ENCODE assay signal across 11 cellular contexts in genomic region chr17:64732336-64733006, GRCh38.
DNase-seq lines count a peak whose midpoint lies in the region; ATAC-seq, FAIRE-seq and TF ChIP-seq lines count a peak whose summit lies in the region.
"Had no signal": no experiment of that assay in that cellular context is flagged by ENCODE, and none has a peak within 500 bp of the region (broad histone marks: within the 10 kb centered on the region; RNA-seq: fewer than 3 reads in every experiment).

No MANE protein-coding gene starts in this region.

- no peaks in the 10 kb centered on the region for H3K9me3 Mint-ChIP-seq in astrocyte (ENCODE audit: unreplicated experiment)
- H3K9me3 Mint-ChIP-seq: naive B cell had no signal

- no peak overlapping the region for H3K27ac Mint-ChIP-seq in astrocyte (ENCODE audit: unreplicated experiment)

- H3K79me2 ChIP-seq in astrocyte (ENCODE audit: insufficient read depth, low read length) (no peaks in the 10 kb centered on the region), hepatocyte (no peaks in the 10 kb centered on the region)

- ATAC-seq in GM21619 (IDR thresholded peaks at IDR 0.05; ENCODE audit: unreplicated experiment) = no peak

- intact Hi-C loops in testis (cut with DNase I; ENCODE audit: low total_unique reads) = no loop called here

- peak overlapping the region; percentile 58 for H3K27ac ChIP-seq in astrocyte (ENCODE audit: low read depth, low read length)
- peak overlapping the region; percentile 40 for H3K27ac ChIP-seq in hepatocyte
- no peak overlapping the region for H3K27ac ChIP-seq in testis

- H3K27me3 ChIP-seq in astrocyte (ENCODE audit: insufficient read depth, low read length) = no peaks in the 10 kb centered on the region
- H3K27me3 ChIP-seq in hepatocyte = no peaks in the 10 kb centered on the region
- H3K27me3 ChIP-seq in testis = no peaks in the 10 kb centered on the region

- DNase-seq in HS-5 (ENCODE audit: low read depth) = peak; percentile 79
- peak; percentile 70 for DNase-seq in astrocyte (ENCODE audit: low read depth)
- no peak for DNase-seq in hepatocyte (ENCODE audit: low spot score)
- peak; percentile 33 for DNase-seq in testis
- no peak for DNase-seq in NCI-H345 (lab: John Stamatoyannopoulos, UW)
- DNase-seq in medulla oblongata (ENCODE audit: extremely low spot score) = no peak
- DNase-seq: naive B cell; NCI-H1092; RPMI8226; stimulated activated CD4-positive, alpha-beta T cell treated with anti-CD3 and anti-CD28 coated beads, Interleukin-1b, Interleukin-23, amount 100 ng/mL, for 48 hours had no signal

- no peaks in the 10 kb centered on the region for H3K27me3 Mint-ChIP-seq in astrocyte (ENCODE audit: low read depth, unreplicated experiment)
- H3K27me3 Mint-ChIP-seq: naive B cell had no signal

- no peaks in the 10 kb centered on the region for H3K9me2 ChIP-seq in hepatocyte (replicated peaks; ENCODE audit: insufficient read depth)

- TF ChIP-seq POLR2A in testis (IDR thresholded peaks at IDR 0.05) = no peak

- H3K9me3 ChIP-seq in astrocyte (ENCODE audit: insufficient read depth, low read depth, low read length) (no peaks in the 10 kb centered on the region), hepatocyte (ENCODE audit: low read depth) (no peaks in the 10 kb centered on the region), testis (no peaks in the 10 kb centered on the region)

- H4K20me1 ChIP-seq in astrocyte (ENCODE audit: insufficient read depth, low read length) (no peaks in the 10 kb centered on the region), hepatocyte (ENCODE audit: insufficient read depth, poor library complexity, severe bottlenecking) (no peaks in the 10 kb centered on the region)

- 68% methylated on average over 12 of the region's 12 CpGs for WGBS in hepatocyte (ENCODE audit: low lambda C conversion rate, missing lambda C conversion rate)
- WGBS in testis, 2 donors = 48 to 53% methylated on average over 12 of the region's 12 CpGs

- H3K4me2 ChIP-seq in astrocyte (ENCODE audit: low read length) (peak overlapping the region; percentile 70), hepatocyte (no peak overlapping the region)

- no peak for FAIRE-seq in astrocyte (lab: Jason Lieb, UNC)

- TF ChIP-seq CTCF in astrocyte (IDR thresholded peaks at IDR 0.05; ENCODE audit: insufficient read depth, low read depth, low read length) = no peak
- no peak for TF ChIP-seq CTCF in hepatocyte (IDR thresholded peaks at IDR 0.05; ENCODE audit: poor library complexity)
- no peak for TF ChIP-seq CTCF in testis (IDR thresholded peaks at IDR 0.05)

- no peak overlapping the region for H3K4me3 Mint-ChIP-seq in astrocyte (ENCODE audit: unreplicated experiment)
- H3K4me3 Mint-ChIP-seq: naive B cell had no signal

- no peaks in the 10 kb centered on the region for H3K36me3 ChIP-seq in astrocyte (ENCODE audit: insufficient read depth, low read length)
- H3K36me3 ChIP-seq in hepatocyte (replicated peaks; ENCODE audit: insufficient read depth, low read depth) = no peaks in the 10 kb centered on the region
- no peaks in the 10 kb centered on the region for H3K36me3 ChIP-seq in testis (ENCODE audit: low read depth, missing control alignments)

- no peak overlapping the region for H2AFZ ChIP-seq in astrocyte (ENCODE audit: low read depth, low read length)
- H2AFZ ChIP-seq in hepatocyte = no peak overlapping the region

- H3K4me1 Mint-ChIP-seq in astrocyte (ENCODE audit: low read depth, unreplicated experiment) = peaks cover 10% of the 10 kb centered on the region
- H3K4me1 Mint-ChIP-seq: naive B cell had no signal

- no peaks in the 10 kb centered on the region for H3K36me3 Mint-ChIP-seq in astrocyte (ENCODE audit: low read depth, unreplicated experiment)
- H3K36me3 Mint-ChIP-seq: naive B cell had no signal

- H3K4me1 ChIP-seq in astrocyte (ENCODE audit: insufficient read depth, low read length) (peaks cover 30% of the 10 kb centered on the region), hepatocyte (ENCODE audit: insufficient read depth) (no peaks in the 10 kb centered on the region), testis (peaks cover 11% of the 10 kb centered on the region)

- H3K4me3 ChIP-seq in astrocyte (ENCODE audit: insufficient read depth, low read depth, low read length) (no peak overlapping the region), hepatocyte (no peak overlapping the region), testis (no peak overlapping the region)

- H3K9ac ChIP-seq in astrocyte (ENCODE audit: low read length) = peak overlapping the region; percentile 10

Comparison
In these comparisons a context has a peak if more than half of its experiments do, and no peak if none do; other contexts are left out.
1. DNase-seq: peak in HS-5 (single experiment), astrocyte (single experiment) and testis (single experiment); none in hepatocyte (single experiment), NCI-H345 (single experiment) and medulla oblongata (single experiment).
2. H3K27ac ChIP-seq: peak in astrocyte (single experiment) and hepatocyte (single experiment); none in testis (0 of 2).